In genomic region chr7:87171282-87171934, GRCh38 we compare ENCODE assay signal across 33 cellular contexts.
"Had no signal": no experiment of that assay in that cellular context is flagged by ENCODE, and none has a peak within 500 bp of the region (broad histone marks: within the 10 kb centered on the region; RNA-seq: fewer than 3 reads in every experiment).

No MANE protein-coding gene starts in this region.

- FAIRE-seq: frontal cortex had no signal

- H3K4me1 ChIP-seq: breast epithelium, colonic mucosa, heart left ventricle had no signal

- ATAC-seq: activated CD4-positive, CD25-positive, alpha-beta regulatory T cell treated with anti-CD3 and anti-CD28 coated beads, Interleukin-2, amount 50 U/mL, for 24 hours; activated naive CD4-positive, alpha-beta T cell treated with anti-CD3 and anti-CD28 coated beads, Interleukin-2, amount 50 U/mL, for 72 hours; activated T-cell treated with anti-CD3 and anti-CD28 coated beads, Interleukin-2, amount 50 U/mL, for 72 hours; esophagus mucosa; heart left ventricle had no signal

- H3K4me3 ChIP-seq: ascending aorta, breast epithelium, cardiac muscle cell, colonic mucosa, dorsolateral prefrontal cortex, heart left ventricle had no signal

- H3K27me3 ChIP-seq: ascending aorta, breast epithelium, cardiac muscle cell, colonic mucosa, dorsolateral prefrontal cortex, heart left ventricle had no signal

- DNase-seq: activated B cell treated with CpG ODN at 0.5 μM for 24 hours; activated CD4-positive, alpha-beta memory T cell treated with anti-CD3 and anti-CD28 coated beads, Interleukin-2, amount 10 ng/mL, durations not matched to agents 7 days and 5 days; activated CD4-positive, alpha-beta T cell treated with anti-CD3 and anti-CD28 coated beads for 48 hours; activated CD4-positive, alpha-beta T cell treated with anti-CD3 and anti-CD28 coated beads, Interleukin-2, amount 50 U/mL, for 4 hours; activated CD8-positive, alpha-beta memory T cell treated with anti-CD3 and anti-CD28 coated beads, Interleukin-2, amount 50 U/mL, for 48 hours; activated gamma-delta T cell; activated naive CD4-positive, alpha-beta T cell; activated naive CD4-positive, alpha-beta T cell treated with anti-CD3 and anti-CD28 coated beads, Interleukin-2, amount 10 ng/mL, durations not matched to agents 7 days and 5 days; activated naive CD8-positive, alpha-beta T cell treated with anti-CD3 and anti-CD28 coated beads, Interleukin-2, amount 10 ng/mL, durations not matched to agents 7 days and 5 days; activated T-cell treated with anti-CD3 and anti-CD28 coated beads for 4 hours; activated T-cell treated with anti-CD3 and anti-CD28 coated beads, Interleukin-2, amount 50 U/mL, for 24 hours; activated T-cell treated with anti-CD3 and anti-CD28 coated beads, Interleukin-2, amount 50 U/mL, for 72 hours; central memory CD4-positive, alpha-beta T cell; cerebellar nuclear complex; colonic mucosa; dorsolateral prefrontal cortex; effector memory CD4-positive, alpha-beta T cell; endodermal cell; foreskin fibroblast; heart left ventricle; hypothalamus; T1000; WERI-Rb-1 had no signal

- H3K27ac ChIP-seq: ascending aorta, breast epithelium, cardiac muscle cell, colonic mucosa, heart left ventricle, WERI-Rb-1 had no signal

- H3K27me3 Mint-ChIP-seq: activated B cell treated with CpG ODN at 0.5 μM for 24 hours; activated CD4-positive, alpha-beta memory T cell treated with anti-CD3 and anti-CD28 coated beads, Interleukin-2, amount 10 ng/mL, durations not matched to agents 7 days and 5 days; activated naive CD4-positive, alpha-beta T cell treated with anti-CD3 and anti-CD28 coated beads, Interleukin-2, amount 10 ng/mL, durations not matched to agents 7 days and 5 days; activated naive CD8-positive, alpha-beta T cell treated with anti-CD3 and anti-CD28 coated beads, Interleukin-2, amount 10 ng/mL, durations not matched to agents 7 days and 5 days; activated T-cell treated with anti-CD3 and anti-CD28 coated beads, Interleukin-2, amount 50 U/mL, for 24 hours; brain; dendritic cell treated with granulocyte-macrophage colony-stimulating factor and Interleukin-4, amounts not matched to agents 40 ng/mL and 50 ng/mL, for 4 days had no signal

- H3K9me3 ChIP-seq: ascending aorta, breast epithelium, colonic mucosa, heart left ventricle had no signal

- H3K4me3 Mint-ChIP-seq: activated B cell treated with CpG ODN at 0.5 μM for 24 hours; activated CD4-positive, alpha-beta memory T cell treated with anti-CD3 and anti-CD28 coated beads, Interleukin-2, amount 10 ng/mL, durations not matched to agents 7 days and 5 days; activated naive CD4-positive, alpha-beta T cell treated with anti-CD3 and anti-CD28 coated beads, Interleukin-2, amount 10 ng/mL, durations not matched to agents 7 days and 5 days; activated naive CD8-positive, alpha-beta T cell treated with anti-CD3 and anti-CD28 coated beads, Interleukin-2, amount 10 ng/mL, durations not matched to agents 7 days and 5 days; activated T-cell treated with anti-CD3 and anti-CD28 coated beads, Interleukin-2, amount 50 U/mL, for 24 hours; activated T-cell treated with anti-CD3 and anti-CD28 coated beads, Interleukin-2, amount 50 U/mL, for 72 hours; brain; dendritic cell treated with granulocyte-macrophage colony-stimulating factor and Interleukin-4, amounts not matched to agents 40 ng/mL and 50 ng/mL, for 4 days; endodermal cell; T-helper 2 cell treated with Interferon-gamma antibody and Interleukin-4, amounts not matched to agents 5 μg/mL and 100 μg/mL, for 36 hours had no signal

- H3K27ac Mint-ChIP-seq: activated B cell treated with CpG ODN at 0.5 μM for 24 hours; activated CD4-positive, alpha-beta memory T cell treated with anti-CD3 and anti-CD28 coated beads, Interleukin-2, amount 10 ng/mL, durations not matched to agents 7 days and 5 days; activated naive CD4-positive, alpha-beta T cell treated with anti-CD3 and anti-CD28 coated beads, Interleukin-2, amount 10 ng/mL, durations not matched to agents 7 days and 5 days; dendritic cell treated with granulocyte-macrophage colony-stimulating factor and Interleukin-4, amounts not matched to agents 40 ng/mL and 50 ng/mL, for 4 days; endodermal cell; T-helper 2 cell treated with Interferon-gamma antibody and Interleukin-4, amounts not matched to agents 5 μg/mL and 100 μg/mL, for 36 hours had no signal

- H3K9me3 Mint-ChIP-seq: activated B cell treated with CpG ODN at 0.5 μM for 24 hours; activated CD4-positive, alpha-beta memory T cell treated with anti-CD3 and anti-CD28 coated beads, Interleukin-2, amount 10 ng/mL, durations not matched to agents 7 days and 5 days; activated naive CD4-positive, alpha-beta T cell treated with anti-CD3 and anti-CD28 coated beads, Interleukin-2, amount 10 ng/mL, durations not matched to agents 7 days and 5 days; activated naive CD4-positive, alpha-beta T cell treated with anti-CD3 and anti-CD28 coated beads, Interleukin-2, amount 50 U/mL, for 72 hours; activated naive CD8-positive, alpha-beta T cell treated with anti-CD3 and anti-CD28 coated beads, Interleukin-2, amount 10 ng/mL, durations not matched to agents 7 days and 5 days; activated T-cell treated with anti-CD3 and anti-CD28 coated beads, Interleukin-2, amount 50 U/mL, for 24 hours; activated T-cell treated with anti-CD3 and anti-CD28 coated beads, Interleukin-2, amount 50 U/mL, for 72 hours; brain; dendritic cell treated with granulocyte-macrophage colony-stimulating factor and Interleukin-4, amounts not matched to agents 40 ng/mL and 50 ng/mL, for 4 days; endodermal cell; T-helper 2 cell treated with Interferon-gamma antibody and Interleukin-4, amounts not matched to agents 5 μg/mL and 100 μg/mL, for 36 hours had no signal
